Comparison of ENCODE assay signal across 20 cellular contexts in the genomic region with DNA sequence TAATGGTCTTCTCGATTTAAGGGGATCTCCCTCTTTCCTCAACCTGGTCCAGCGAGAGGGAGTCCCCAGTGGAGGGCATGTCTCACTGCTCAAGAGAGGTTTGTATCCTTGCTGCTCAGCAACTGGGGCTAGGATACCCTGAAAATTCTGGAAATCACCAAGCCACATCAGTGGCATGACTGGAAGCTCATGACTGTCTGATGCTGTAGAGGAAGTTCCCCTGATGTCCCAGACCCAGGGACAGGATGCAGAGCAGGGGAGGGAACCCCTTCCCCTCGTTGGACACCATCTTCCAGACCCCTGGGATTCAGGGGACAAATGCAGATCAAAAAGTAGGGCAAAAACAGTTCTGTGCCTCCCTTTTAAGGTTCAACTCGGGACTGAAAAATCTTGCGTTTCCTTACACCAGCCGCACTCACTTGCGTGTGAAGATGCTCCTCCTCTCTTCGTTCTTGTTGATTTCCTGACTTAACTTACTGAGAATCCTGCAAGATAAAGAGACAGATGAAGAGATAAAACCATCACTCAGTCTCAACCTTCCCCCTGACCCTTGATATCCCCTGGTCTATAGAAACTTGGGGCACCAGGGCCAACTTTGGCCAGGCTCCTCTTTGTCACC. TPM values are rescaled to one million over a fixed set of nuclear protein-coding genes. Genes with fewer than 3 reads are reported as not detected.
DNase-seq lines count a peak whose midpoint lies in the region; ATAC-seq and TF ChIP-seq lines count a peak whose summit lies in the region.
"Had no signal": no experiment of that assay in that cellular context is flagged by ENCODE, and none has a peak within 500 bp of the region (broad histone marks: within the 10 kb centered on the region; RNA-seq: fewer than 3 reads in every experiment).

No MANE protein-coding gene starts in this region.

- H3K18ac ChIP-seq in trophoblast cell (ENCODE audit: low read length), result no peak overlapping the region

- H3K27me3 Mint-ChIP-seq in activated CD4-positive, alpha-beta T cell treated with anti-CD3 and anti-CD28 coated beads, Interleukin-2, amount 10 ng/mL, durations not matched to agents 24 days and 14 days, result no peaks in the 10 kb centered on the region
- no peaks in the 10 kb centered on the region for H3K27me3 Mint-ChIP-seq in activated naive CD8-positive, alpha-beta T cell treated with anti-CD3 and anti-CD28 coated beads for 36 hours

- no peak for ATAC-seq in GM21515 (IDR thresholded peaks at IDR 0.05; ENCODE audit: unreplicated experiment)
- ATAC-seq: esophagus mucosa, K562, Panc1 had no signal

- no peak overlapping the region for H2BK5ac ChIP-seq in trophoblast cell (ENCODE audit: low read depth, low read length, poor library complexity)

- H3K4ac ChIP-seq in trophoblast cell (ENCODE audit: low read depth, low read length), result no peak overlapping the region

- H3K4me1 ChIP-seq in trophoblast cell (ENCODE audit: control insufficient read depth in 1 of 2, insufficient read depth in 2 of 2, low read length in 2 of 2) (peaks cover 19 to 29% of the 10 kb centered on the region in 2 experiments), suprapubic skin (peaks cover 15% of the 10 kb centered on the region)

- H3K4me3 Mint-ChIP-seq in activated CD4-positive, alpha-beta T cell treated with anti-CD3 and anti-CD28 coated beads, Interleukin-2, amount 10 ng/mL, durations not matched to agents 24 days and 14 days, result peak overlapping the region; percentile 82
- H3K4me3 Mint-ChIP-seq in activated naive CD8-positive, alpha-beta T cell treated with anti-CD3 and anti-CD28 coated beads for 36 hours, result peak overlapping the region; percentile 66

- H4K91ac ChIP-seq in trophoblast cell (ENCODE audit: low read depth, low read length), result no peak overlapping the region

- WGBS in trophoblast cell (ENCODE audit: extremely low coverage, insufficient coverage, insufficient read length), result no CpG with 5 or more reads among the region's 8 CpGs
- 76% methylated on average over 8 of the region's 8 CpGs for WGBS in suprapubic skin

- peaks cover 80% of the 10 kb centered on the region for H3K36me3 Mint-ChIP-seq in activated CD4-positive, alpha-beta T cell treated with anti-CD3 and anti-CD28 coated beads, Interleukin-2, amount 10 ng/mL, durations not matched to agents 24 days and 14 days (ENCODE audit: low read depth)
- peaks cover 80% of the 10 kb centered on the region for H3K36me3 Mint-ChIP-seq in activated naive CD8-positive, alpha-beta T cell treated with anti-CD3 and anti-CD28 coated beads for 36 hours

- no peak overlapping the region for H4K12ac ChIP-seq in trophoblast cell (ENCODE audit: low read depth, low read length)

- no peak for TF ChIP-seq EP300 in suprapubic skin (IDR thresholded peaks at IDR 0.05)

- no peak overlapping the region for H3K4me3 ChIP-seq in trophoblast cell (ENCODE audit: low read depth, low read length)
- no peak overlapping the region for H3K4me3 ChIP-seq in suprapubic skin
- H3K4me3 ChIP-seq: K562, uterus had no signal

- TF ChIP-seq CTCF in suprapubic skin (IDR thresholded peaks at IDR 0.05), result no peak

- peaks cover 87% of the 10 kb centered on the region for H3K4me1 Mint-ChIP-seq in activated CD4-positive, alpha-beta T cell treated with anti-CD3 and anti-CD28 coated beads, Interleukin-2, amount 10 ng/mL, durations not matched to agents 24 days and 14 days
- H3K4me1 Mint-ChIP-seq in activated naive CD8-positive, alpha-beta T cell treated with anti-CD3 and anti-CD28 coated beads for 36 hours, result peaks cover 83% of the 10 kb centered on the region

- H3K9me3 Mint-ChIP-seq in activated CD4-positive, alpha-beta T cell treated with anti-CD3 and anti-CD28 coated beads, Interleukin-2, amount 10 ng/mL, durations not matched to agents 24 days and 14 days, result no peaks in the 10 kb centered on the region
- H3K9me3 Mint-ChIP-seq in activated naive CD8-positive, alpha-beta T cell treated with anti-CD3 and anti-CD28 coated beads for 36 hours, result no peaks in the 10 kb centered on the region

- H3K14ac ChIP-seq in trophoblast cell (ENCODE audit: low read length), result no peak overlapping the region

- H3K27ac Mint-ChIP-seq in activated CD4-positive, alpha-beta T cell treated with anti-CD3 and anti-CD28 coated beads, Interleukin-2, amount 10 ng/mL, durations not matched to agents 24 days and 14 days, result peak overlapping the region; percentile 98
- H3K27ac Mint-ChIP-seq in activated naive CD8-positive, alpha-beta T cell treated with anti-CD3 and anti-CD28 coated beads for 36 hours, result peak overlapping the region; percentile 96

- no peak overlapping the region for H3K4me2 ChIP-seq in trophoblast cell (ENCODE audit: low read length)

- intact Hi-C loops in activated CD4-positive, alpha-beta T cell treated with anti-CD3 and anti-CD28 coated beads, Interleukin-2, amount 10 ng/mL, durations not matched to agents 24 days and 14 days (cut with micrococcal nuclease), result loop anchor here (5.0 to 10.0 kb wide), 2 partner anchors 621 to 1112 kb away; a partner anchor contains a TSS

- H2BK12ac ChIP-seq in trophoblast cell (ENCODE audit: low read length), result no peak overlapping the region

- TF ChIP-seq POLR2A in suprapubic skin (IDR thresholded peaks at IDR 0.05), result no peak

- H3K27ac ChIP-seq in trophoblast cell (ENCODE audit: low read depth, low read length), result no peak overlapping the region
- no peak overlapping the region for H3K27ac ChIP-seq in suprapubic skin
- H3K27ac ChIP-seq: uterus had no signal

- no peak overlapping the region for H4K8ac ChIP-seq in trophoblast cell (ENCODE audit: low read depth, low read length)

- H3K36me3 ChIP-seq in trophoblast cell (ENCODE audit: control insufficient read depth in 1 of 2, insufficient read depth in 2 of 2, low read length in 2 of 2), result no peaks in the 10 kb centered on the region
- no peaks in the 10 kb centered on the region for H3K36me3 ChIP-seq in suprapubic skin
- H3K36me3 ChIP-seq: uterus had no signal

- no peak overlapping the region for H2BK120ac ChIP-seq in trophoblast cell (ENCODE audit: insufficient read depth, low read length, poor library complexity)

- H3K9ac ChIP-seq in trophoblast cell (ENCODE audit: low read length), result no peak overlapping the region

- H2AK5ac ChIP-seq in trophoblast cell (ENCODE audit: low read length), result no peak overlapping the region

- H3K27me3 ChIP-seq in trophoblast cell (ENCODE audit: insufficient read depth, low read length) (no peaks in the 10 kb centered on the region), suprapubic skin (no peaks in the 10 kb centered on the region)
- H3K27me3 ChIP-seq: uterus had no signal

- no peaks in the 10 kb centered on the region for H3K79me2 ChIP-seq in trophoblast cell (ENCODE audit: control insufficient read depth, insufficient read depth, low read length, poor library complexity)

- peak; percentile 82 for DNase-seq in activated CD4-positive, alpha-beta T cell treated with anti-CD3 and anti-CD28 coated beads, Interleukin-2, amount 10 ng/mL, durations not matched to agents 24 days and 14 days
- DNase-seq in activated CD4-positive, alpha-beta T cell treated with anti-CD3 and anti-CD28 coated beads for 1 hour, result no peak
- DNase-seq in T follicular helper cell (ENCODE audit: low read depth) (peak; percentile 58), trophoblast cell (peak; percentile 24 to 32), suprapubic skin (ENCODE audit: low spot score in 2 of 2) (no peak), DMS79 (lab: John Stamatoyannopoulos, UW) (no peak)
- DNase-seq in activated naive CD8-positive, alpha-beta T cell treated with anti-CD3 and anti-CD28 coated beads for 36 hours, result peak; percentile 49
- DNase-seq: 8988T; anterior cingulate cortex; COR-L47; GDM1; head of caudate nucleus; NCI-H146; NCI-H526; stimulated activated CD8-positive, alpha-beta memory T cell treated with anti-CD3 and anti-CD28 coated beads, Interleukin-4, amount 100 ng/mL, for 48 hours; uterus had no signal

- peaks cover 6% of the 10 kb centered on the region for H3K79me1 ChIP-seq in trophoblast cell (ENCODE audit: low read length)

- H2AFZ ChIP-seq in trophoblast cell (ENCODE audit: insufficient read depth, low read length, poor library complexity), result no peak overlapping the region

- no peak overlapping the region for H3K23ac ChIP-seq in trophoblast cell (ENCODE audit: low read length)

- H3K9me3 ChIP-seq in trophoblast cell (ENCODE audit: insufficient read depth, low read depth, low read length) (no peaks in the 10 kb centered on the region), suprapubic skin (no peaks in the 10 kb centered on the region)
- H3K9me3 ChIP-seq: uterus had no signal

RNA-seq across cellular contexts. Expression of a gene that starts 22.1 kb away (rescaled TPM):
- 278 and 283 TPM in 2 replicates for total RNA-seq in activated CD4-positive, alpha-beta T cell treated with anti-CD3 and anti-CD28 coated beads, Interleukin-2, amount 10 ng/mL, durations not matched to agents 24 days and 14 days
- total RNA-seq in activated naive CD8-positive, alpha-beta T cell treated with anti-CD3 and anti-CD28 coated beads for 36 hours, result 100 to 1,000 TPM; 192 to 199 TPM
- polyA plus RNA-seq in trophoblast cell (2013), result 0.15 and 0.19 TPM in 2 replicates
- 1 to 10 TPM in 3 of 4 donors, not detected in 1; 1.5 to 8.9 (median 7.7) TPM for total RNA-seq in suprapubic skin

RNA-seq across cellular contexts. Expression of a gene that starts 42.7 kb away (rescaled TPM):
- total RNA-seq in activated CD4-positive, alpha-beta T cell treated with anti-CD3 and anti-CD28 coated beads, Interleukin-2, amount 10 ng/mL, durations not matched to agents 24 days and 14 days, result not detected in 2 replicates
- total RNA-seq in activated naive CD8-positive, alpha-beta T cell treated with anti-CD3 and anti-CD28 coated beads for 36 hours, result not detected
- polyA plus RNA-seq in trophoblast cell (2013), result not detected in 2 replicates
- total RNA-seq in suprapubic skin, result not detected
- total RNA-seq: esophagus mucosa, uterus had no signal

Comparison
In these comparisons a context has a peak if more than half of its experiments do, and no peak if none do; other contexts are left out.
1. DNase-seq: peak in activated CD4-positive, alpha-beta T cell treated with anti-CD3 and anti-CD28 coated beads, Interleukin-2, amount 10 ng/mL, durations not matched to agents 24 days and 14 days (single experiment), T follicular helper cell (single experiment), activated naive CD8-positive, alpha-beta T cell treated with anti-CD3 and anti-CD28 coated beads for 36 hours (single experiment) and trophoblast cell (2 of 2); none in activated CD4-positive, alpha-beta T cell treated with anti-CD3 and anti-CD28 coated beads for 1 hour (single experiment), suprapubic skin (0 of 2) and DMS79 (single experiment).
2. RNA of a gene that starts 22.1 kb away (total RNA-seq): 278 to 283 TPM in activated CD4-positive, alpha-beta T cell treated with anti-CD3 and anti-CD28 coated beads, Interleukin-2, amount 10 ng/mL, durations not matched to agents 24 days and 14 days and 192 to 199 TPM in activated naive CD8-positive, alpha-beta T cell treated with anti-CD3 and anti-CD28 coated beads for 36 hours; 1.5 to 8.9 TPM in suprapubic skin; every median in the first group is over 10 times any median in the second.